ENCODE assay signal across 7 cellular contexts in the genomic region with DNA sequence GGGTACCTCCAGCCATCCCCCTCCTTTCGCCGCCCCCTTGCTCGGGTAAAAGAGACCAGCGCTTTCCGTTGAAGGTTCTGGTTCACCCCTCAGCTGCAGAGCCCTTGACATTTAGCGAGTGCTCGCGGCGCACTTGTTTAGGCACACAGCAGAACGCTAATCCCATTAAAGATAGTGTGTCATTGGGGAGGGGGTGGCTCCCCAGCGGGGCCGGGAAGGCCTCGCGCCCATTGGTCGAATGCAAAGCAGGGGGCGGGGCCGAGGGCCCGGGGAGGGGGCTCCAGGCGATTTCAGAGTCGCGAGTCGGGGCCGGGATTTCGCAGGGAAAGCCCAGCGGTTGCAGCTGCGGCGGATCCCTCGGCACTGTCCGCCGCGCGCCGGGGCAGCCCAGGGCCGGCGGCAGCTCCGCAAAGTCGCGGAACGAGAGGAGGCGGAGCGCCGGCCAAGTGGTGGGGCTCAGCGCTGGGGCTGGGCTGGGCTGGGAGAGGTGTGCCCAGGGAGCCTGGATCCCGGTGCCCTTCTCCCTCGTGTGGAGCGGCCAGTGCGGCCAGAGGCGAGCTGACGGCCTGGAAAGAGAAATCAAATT.
DNase-seq lines count a peak whose midpoint lies in the region; ATAC-seq and TF ChIP-seq lines count a peak whose summit lies in the region.

No MANE protein-coding gene starts in this region.

- no peak overlapping the region for H2AFZ ChIP-seq in fibroblast of lung (ENCODE audit: low read length)

- H3K9me3 ChIP-seq in fibroblast of lung (ENCODE audit: control insufficient read depth, insufficient read depth, low read depth, low read length), result no peaks in the 10 kb centered on the region

- H3K4me1 Mint-ChIP-seq in naive thymus-derived CD8-positive, alpha-beta T cell, result peaks cover 6 to 21% (median 15%) of the 10 kb centered on the region in 4 donors

- H3K27ac Mint-ChIP-seq in naive thymus-derived CD8-positive, alpha-beta T cell, result no peak overlapping the region

- no peaks in the 10 kb centered on the region for H4K20me1 ChIP-seq in fibroblast of lung (ENCODE audit: control insufficient read depth, extremely low read depth, insufficient read depth, low read length)

- H3K9ac ChIP-seq in fibroblast of lung (ENCODE audit: insufficient read depth, low read length), result no peak overlapping the region

- no peak for ATAC-seq in naive thymus-derived CD8-positive, alpha-beta T cell
- no peak for ATAC-seq in HG03196 (IDR thresholded peaks at IDR 0.05; ENCODE audit: unreplicated experiment)

- H3K4me3 Mint-ChIP-seq in naive thymus-derived CD8-positive, alpha-beta T cell, result peak overlapping the region in 6 of 10 donors; percentile 5 to 77 (median 52)

- no peak for DNase-seq in HFF-Myc (ENCODE audit: extremely low read depth, low read depth)
- peak; percentile 14 for DNase-seq in SK-MEL-5 (ENCODE audit: low read depth, low spot score)
- DNase-seq in fibroblast of lung (ENCODE audit: low read depth in 2 of 2), result peak; percentile 50 to 61
- no peak for DNase-seq in naive thymus-derived CD8-positive, alpha-beta T cell
- DNase-seq in DMS153 treated with DMSO at 0.1 percent for 48 hours (lab: John Stamatoyannopoulos, UW; ENCODE audit: unreplicated experiment), result no peak
- no peak for DNase-seq in NCI-H2107 treated with DMSO at 0.1 percent for 48 hours (lab: John Stamatoyannopoulos, UW; ENCODE audit: unreplicated experiment)

- H3K27me3 ChIP-seq in fibroblast of lung (ENCODE audit: control insufficient read depth, insufficient read depth, low read length), result peaks cover 18% of the 10 kb centered on the region

- no peaks in the 10 kb centered on the region for H3K36me3 ChIP-seq in fibroblast of lung (ENCODE audit: control insufficient read depth, insufficient read depth, low read length)

- peak overlapping the region; percentile 83 for H3K4me2 ChIP-seq in fibroblast of lung (ENCODE audit: extremely low read depth, insufficient read depth, low read length)

- TF ChIP-seq CTCF in HFF-Myc (IDR thresholded peaks at IDR 0.05; ENCODE audit: low read depth, low read length, missing control alignments) (no peak), fibroblast of lung (conservative IDR thresholded peaks at IDR 0.05 in 1 of 2, IDR thresholded peaks at IDR 0.05 in 1 of 2; ENCODE audit: low read depth in 1 of 2, low read length in 2 of 2) (no peak)

- in situ Hi-C loops in SK-MEL-5 (cut with HindIII; ENCODE audit: low pct_unique_long_range_greater_than_20kb, low sequenced_read_pairs), result no loop called here

- H3K79me2 ChIP-seq in fibroblast of lung (ENCODE audit: control insufficient read depth, insufficient read depth, low read length), result no peaks in the 10 kb centered on the region

- H3K4me1 ChIP-seq in fibroblast of lung (ENCODE audit: control insufficient read depth, extremely low read depth, insufficient read depth, low read length), result peaks cover 2% of the 10 kb centered on the region

- POLR2A ChIA-PET in naive thymus-derived CD8-positive, alpha-beta T cell (lab: Charles Lee), result no interaction called here

- no peak overlapping the region for H3K27ac ChIP-seq in fibroblast of lung (ENCODE audit: insufficient read depth, low read length)

- peaks cover 25 to 59% (median 46%) of the 10 kb centered on the region in 5 donors for H3K27me3 Mint-ChIP-seq in naive thymus-derived CD8-positive, alpha-beta T cell

- no peaks in the 10 kb centered on the region for H3K9me3 Mint-ChIP-seq in naive thymus-derived CD8-positive, alpha-beta T cell

- peak overlapping the region; percentile 53 for H3K4me3 ChIP-seq in HFF-Myc (replicated peaks; ENCODE audit: low read depth, low read length)
- peak overlapping the region; percentile 41 to 53 (median 48) for H3K4me3 ChIP-seq in fibroblast of lung (replicated peaks in 1 of 4; ENCODE audit: control extremely low read depth in 1 of 4, insufficient read depth in 1 of 4, low read depth in 3 of 4, low read length in 4 of 4)

- H3K36me3 Mint-ChIP-seq in naive thymus-derived CD8-positive, alpha-beta T cell, result no peaks in the 10 kb centered on the region

Comparison
In these comparisons a context has a peak if more than half of its experiments do, and no peak if none do; other contexts are left out.
1. DNase-seq: peak in SK-MEL-5 (single experiment) and fibroblast of lung (2 of 2); none in HFF-Myc (single experiment), naive thymus-derived CD8-positive, alpha-beta T cell (0 of 10), DMS153 treated with DMSO at 0.1 percent for 48 hours (single experiment) and NCI-H2107 treated with DMSO at 0.1 percent for 48 hours (single experiment).